Comparison of ENCODE assay signal across 3 cellular contexts in the genomic region with DNA sequence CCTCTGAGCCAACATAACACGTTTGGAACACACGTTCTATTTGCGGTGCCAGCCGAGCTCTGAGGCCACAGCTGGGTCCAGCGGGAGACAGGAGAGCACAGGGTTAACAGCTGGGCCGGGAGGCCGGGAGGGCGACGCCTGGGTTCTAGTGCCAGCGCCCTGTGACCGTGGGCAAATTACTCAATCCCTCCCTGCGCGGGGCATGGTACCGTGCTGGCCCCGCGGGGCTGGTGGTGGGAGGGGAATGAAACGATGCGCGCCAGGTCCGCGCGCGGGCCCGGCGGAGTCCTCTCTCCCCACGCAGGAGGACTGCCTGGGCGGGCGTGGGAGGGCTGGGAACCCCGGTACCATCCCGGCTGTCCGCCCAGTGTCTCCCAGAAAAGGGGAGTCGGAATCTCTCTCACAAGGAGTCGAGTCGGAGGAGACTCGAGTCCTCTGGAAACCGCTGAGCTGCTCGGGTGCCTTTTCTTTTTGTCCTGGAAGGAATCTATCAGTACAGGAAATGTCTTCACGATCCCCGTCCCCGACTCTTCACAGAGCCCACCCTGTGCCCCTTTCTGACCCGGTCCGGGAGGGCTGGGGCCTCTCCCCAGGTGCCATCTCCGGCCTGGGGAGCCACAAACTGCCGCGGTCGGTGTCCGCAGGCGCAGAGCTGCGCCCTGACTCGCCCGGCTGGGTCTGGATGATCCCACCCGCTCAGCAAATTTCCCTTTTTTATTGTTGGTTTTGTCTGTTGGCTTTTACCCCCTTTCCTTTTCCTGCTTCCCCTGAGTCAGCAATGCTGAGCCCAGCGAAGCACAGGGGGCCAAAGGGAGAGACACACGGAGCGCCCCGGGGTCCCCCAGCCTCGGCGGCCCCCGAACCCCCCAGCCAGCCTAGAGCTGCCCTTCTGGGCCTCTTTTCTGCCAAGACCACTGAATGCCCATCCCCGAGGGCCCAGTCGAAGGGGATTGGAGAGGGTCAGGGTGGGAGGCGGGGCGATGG.
TF ChIP-seq lines count a peak whose summit lies in the region.

No MANE protein-coding gene starts in this region.

TF ChIP-seq in endothelial cell of umbilical vein, 7 proteins besides CTCF, POLR2A, EP300 and RAD21:
- TF ChIP-seq EZH2 (IDR thresholded peaks at IDR 0.05; ENCODE audit: borderline replicate concordance, low read depth, low read length, severe bottlenecking), result peak; percentile 92
- no peak for TF ChIP-seq JUN (IDR thresholded peaks at IDR 0.05; ENCODE audit: borderline replicate concordance, insufficient read depth, insufficient read length, low read depth)

TF ChIP-seq in HepG2, 621 proteins besides CTCF, POLR2A, EP300 and RAD21:
- TF ChIP-seq ZNF207 (IDR thresholded peaks at IDR 0.05; ENCODE audit: borderline replicate concordance) (no peak), MAFK (conservative IDR thresholded peaks at IDR 0.05 in 1 of 2, IDR thresholded peaks at IDR 0.05 in 1 of 2; ENCODE audit: low read length in 2 of 2) (peak in 1 of 2 experiments; percentile 38; a peak in 2 of 4 replicates), MAFF (IDR thresholded peaks at IDR 0.05; ENCODE audit: low read depth, low read length) (0 out of 2 replicates have a peak, but pooled peaks have one; percentile 5)

TF ChIP-seq in GM12891, 5 proteins besides CTCF, POLR2A, EP300 and RAD21:
- TF ChIP-seq TAF1 (IDR thresholded peaks at IDR 0.05; ENCODE audit: low read depth, low read length) (no peak), POLR2AphosphoS5 (IDR thresholded peaks at IDR 0.05; ENCODE audit: low read depth, low read length) (no peak), SPI1 (IDR thresholded peaks at IDR 0.05; ENCODE audit: low read depth, low read length) (no peak)
